ENCODE assay signal across 8 cellular contexts in genomic region chr9:21434202-21435014, GRCh38. TPM values are rescaled to one million over a fixed set of nuclear protein-coding genes. Genes with fewer than 3 reads are reported as not detected.
DNase-seq lines count a peak whose midpoint lies in the region; ATAC-seq and TF ChIP-seq lines count a peak whose summit lies in the region.

No MANE protein-coding gene starts in this region.

- H3K27me3 ChIP-seq in Loucy (ENCODE audit: insufficient read depth, low read length, poor library complexity, severe bottlenecking): no peaks in the 10 kb centered on the region

- no peaks in the 10 kb centered on the region for H3K36me3 ChIP-seq in Loucy (ENCODE audit: insufficient read depth, low read length)

- POLR2A ChIA-PET in T-cell (lab: Charles Lee): interaction anchor here in 1 of 2 donors (0.6 kb wide), 2 partner anchors 14 to 197 kb away, joined by 3 to 7 read pairs; no protein-coding TSS in a partner anchor

- peak; percentile 54 for TF ChIP-seq CTCF in Loucy (conservative IDR thresholded peaks at IDR 0.05; ENCODE audit: low read length)
- TF ChIP-seq CTCF in progenitor cell of endocrine pancreas (IDR thresholded peaks at IDR 0.05; ENCODE audit: unreplicated experiment): peak; percentile 64

- no peaks in the 10 kb centered on the region for H3F3A ChIP-seq in Loucy (ENCODE audit: low read depth)

- no peak overlapping the region for H3K4me3 ChIP-seq in Loucy (ENCODE audit: low read length, poor library complexity, severe bottlenecking)

- no peak overlapping the region for H3K27ac Mint-ChIP-seq in T-cell
- no peak overlapping the region for H3K27ac Mint-ChIP-seq in progenitor cell of endocrine pancreas

- H2AFZ ChIP-seq in Loucy (ENCODE audit: low read length): no peak overlapping the region

- H3K4me2 ChIP-seq in Loucy (ENCODE audit: low read depth, low read length, poor library complexity, severe bottlenecking): no peak overlapping the region

- H3K9me2 ChIP-seq in Loucy (replicated peaks; ENCODE audit: low read depth, low read length): no peaks in the 10 kb centered on the region

- H3K36me3 Mint-ChIP-seq in T-cell (no peaks in the 10 kb centered on the region), progenitor cell of endocrine pancreas (ENCODE audit: insufficient read depth) (no peaks in the 10 kb centered on the region)

- no peaks in the 10 kb centered on the region for H3K79me2 ChIP-seq in Loucy (ENCODE audit: insufficient read depth, low read length)

- no peaks in the 10 kb centered on the region for H3K9me3 ChIP-seq in Loucy (ENCODE audit: insufficient read depth, low read depth, low read length)

- H3K4me3 Mint-ChIP-seq in T-cell: no peak overlapping the region
- no peak overlapping the region for H3K4me3 Mint-ChIP-seq in progenitor cell of endocrine pancreas (ENCODE audit: low read depth)

- peaks cover 25 to 27% of the 10 kb centered on the region in 2 donors for H3K27me3 Mint-ChIP-seq in T-cell
- no peaks in the 10 kb centered on the region for H3K27me3 Mint-ChIP-seq in progenitor cell of endocrine pancreas

- no peaks in the 10 kb centered on the region for H3K9me3 Mint-ChIP-seq in T-cell
- H3K9me3 Mint-ChIP-seq in progenitor cell of endocrine pancreas (ENCODE audit: low read depth): peaks cover 4% of the 10 kb centered on the region

- CTCF ChIA-PET in T-cell (lab: Charles Lee): interaction anchor here (0.6 to 2.4 kb wide), 34 partner anchors 9 to 1110 kb away, joined by 3 to 34 read pairs (median 4); partner anchors contain the start of gene KLHL9 (in 1 of the 2)

- no peaks in the 10 kb centered on the region for H3K4me1 ChIP-seq in Loucy (ENCODE audit: insufficient read depth, low read length, poor library complexity, severe bottlenecking)

- H4K20me1 ChIP-seq in Loucy (ENCODE audit: insufficient read depth, low read length, poor library complexity, severe bottlenecking): no peaks in the 10 kb centered on the region

- no peak overlapping the region for H3K9ac ChIP-seq in Loucy (ENCODE audit: low read depth, low read length, poor library complexity, severe bottlenecking)

- ATAC-seq in T-cell (replicated peaks in 1 of 4) (peak in 1 of 4 experiments; percentile 35), HG02571 (IDR thresholded peaks at IDR 0.05; ENCODE audit: unreplicated experiment) (no peak)

- DNase-seq in NCI-H510A treated with DMSO at 0.1 percent for 48 hours (lab: John Stamatoyannopoulos, UW): peak; percentile 2
- no peak for DNase-seq in NCI-H510A (lab: John Stamatoyannopoulos, UW)
- DNase-seq in T-cell: peak in 26 of 34 experiments; percentile 13 to 65 (median 34)
- peak; percentile 18 to 51 for DNase-seq in erythroblast (lab: John Stamatoyannopoulos, UW)
- DNase-seq in progenitor cell of endocrine pancreas (ENCODE audit: low spot score, unreplicated experiment): no peak
- no peak for DNase-seq in NCI-H128 (lab: John Stamatoyannopoulos, UW; ENCODE audit: unreplicated experiment)

- H3K4me1 Mint-ChIP-seq in T-cell: no peaks in the 10 kb centered on the region
- H3K4me1 Mint-ChIP-seq in progenitor cell of endocrine pancreas (ENCODE audit: low read depth): no peaks in the 10 kb centered on the region

- TF ChIP-seq POLR2A in erythroblast (IDR thresholded peaks at IDR 0.05; ENCODE audit: low read length): no peak

RNA-seq across cellular contexts. Expression of gene IFNA1, which starts 5.8 kb away (rescaled TPM):
- total RNA-seq in T-cell (not detected), progenitor cell of endocrine pancreas (not detected in 2 replicates)

RNA-seq across cellular contexts. Expression of gene IFNA8, which starts 25.5 kb away (rescaled TPM):
- total RNA-seq in T-cell (not detected), progenitor cell of endocrine pancreas (not detected in 2 replicates)

RNA-seq across cellular contexts. Expression of gene IFNE, which starts 47.7 kb away (rescaled TPM):
- under 1 TPM in 2 of 5 donors, not detected in 3; 0.16 to 0.25 TPM for total RNA-seq in T-cell
- 2.5 and 3.6 TPM in 2 replicates for total RNA-seq in progenitor cell of endocrine pancreas

RNA-seq across cellular contexts. Expression of gene IFNA2, which starts 49.2 kb away (rescaled TPM):
- total RNA-seq in T-cell (not detected), progenitor cell of endocrine pancreas (not detected in 2 replicates)

Comparison
In these comparisons a context has a peak if more than half of its experiments do, and no peak if none do; other contexts are left out.
1. DNase-seq: peak in NCI-H510A treated with DMSO at 0.1 percent for 48 hours (single experiment), T-cell (26 of 34) and erythroblast (2 of 2); none in NCI-H510A (single experiment), progenitor cell of endocrine pancreas (single experiment) and NCI-H128 (single experiment).